ENCODE assay signal across 27 cellular contexts in the genomic region with DNA sequence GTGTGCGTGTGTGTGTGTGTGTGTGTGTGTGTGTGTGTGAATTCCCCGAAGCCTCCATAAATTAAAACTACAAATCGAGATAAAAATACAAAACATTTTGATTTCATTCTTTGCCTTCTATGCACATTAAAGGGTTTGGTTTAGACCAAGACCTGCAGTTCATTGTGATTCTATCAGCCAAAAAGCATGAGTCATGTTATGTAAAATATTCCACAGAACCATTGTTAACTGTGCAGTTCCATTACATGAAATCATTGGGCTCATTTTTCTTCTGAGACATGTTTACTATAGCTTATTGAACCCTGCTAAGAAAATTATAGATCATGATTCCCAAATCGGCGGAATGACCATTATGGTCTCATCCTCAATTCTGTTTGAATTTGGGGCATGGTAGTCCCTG. TPM values are rescaled to one million over a fixed set of nuclear protein-coding genes. Genes with fewer than 3 reads are reported as not detected.
DNase-seq lines count a peak whose midpoint lies in the region; ATAC-seq and TF ChIP-seq lines count a peak whose summit lies in the region.
"Had no signal": no experiment of that assay in that cellular context is flagged by ENCODE, and none has a peak within 500 bp of the region (broad histone marks: within the 10 kb centered on the region; RNA-seq: fewer than 3 reads in every experiment).

No MANE protein-coding gene starts in this region.

- no peak for ATAC-seq in HG03039 (IDR thresholded peaks at IDR 0.05; ENCODE audit: unreplicated experiment)
- ATAC-seq: gastroesophageal sphincter, left lobe of liver had no signal

- no peak for TF ChIP-seq CTCF in astrocyte of the spinal cord (IDR thresholded peaks at IDR 0.05; ENCODE audit: low read depth, low read length)

- H3K4me1 Mint-ChIP-seq in activated naive CD8-positive, alpha-beta T cell treated with anti-CD3 and anti-CD28 coated beads for 36 hours, result no peaks in the 10 kb centered on the region

- no peaks in the 10 kb centered on the region for H3K36me3 Mint-ChIP-seq in activated naive CD8-positive, alpha-beta T cell treated with anti-CD3 and anti-CD28 coated beads for 36 hours

- H3K4me3 ChIP-seq in astrocyte of the spinal cord (ENCODE audit: low read depth, low read length), result no peak overlapping the region
- H3K4me3 ChIP-seq: A549, colonic mucosa, gastroesophageal sphincter, SJSA1, uterus had no signal

- H3K9me3 Mint-ChIP-seq in activated naive CD8-positive, alpha-beta T cell treated with anti-CD3 and anti-CD28 coated beads for 36 hours, result no peaks in the 10 kb centered on the region
- H3K9me3 Mint-ChIP-seq: nephron had no signal

- in situ Hi-C loops in astrocyte of the spinal cord (cut with HindIII; ENCODE audit: low sequenced_read_pairs), result no loop called here

- no peak overlapping the region for H3K27ac Mint-ChIP-seq in activated naive CD8-positive, alpha-beta T cell treated with anti-CD3 and anti-CD28 coated beads for 36 hours
- H3K27ac Mint-ChIP-seq: nephron had no signal

- DNase-seq in AG08395 (ENCODE audit: low spot score) (peak; percentile 48), LHCN-M2 (ENCODE audit: low read depth) (peak; percentile 38), astrocyte of the spinal cord (ENCODE audit: low read depth, low spot score) (peak; percentile 68), fibroblast of peridontal ligament (ENCODE audit: extremely low read depth) (peak; percentile 68), pons (ENCODE audit: low spot score) (no peak)
- no peak for DNase-seq in activated naive CD8-positive, alpha-beta T cell treated with anti-CD3 and anti-CD28 coated beads for 36 hours
- DNase-seq in stimulated activated CD4-positive, alpha-beta T cell treated with anti-CD3 and anti-CD28 coated beads, Interleukin-4, amount 100 ng/mL, for 1 hour, result no peak
- DNase-seq: activated CD8-positive, alpha-beta memory T cell treated with anti-CD3 and anti-CD28 coated beads, Interleukin-2, amount 50 U/mL, for 48 hours; activated gamma-delta T cell treated with Interleukin-2 at 50 U/mL for 16 hours; amygdala; colonic mucosa; DMS153; Kasumi-1; midbrain; NCI-H1417; NCI-H2171; NCI-H82; OCI-M1; stimulated activated CD4-positive, alpha-beta T cell treated with anti-CD3 and anti-CD28 coated beads, Interleukin-12 subunit alpha, Interleukin-12 subunit beta, amount 100 ng/mL, for 4 hours; T-helper 2 cell; uterus had no signal

- H3K4me3 Mint-ChIP-seq in activated naive CD8-positive, alpha-beta T cell treated with anti-CD3 and anti-CD28 coated beads for 36 hours, result no peak overlapping the region
- H3K4me3 Mint-ChIP-seq: nephron had no signal

- no peaks in the 10 kb centered on the region for H3K27me3 Mint-ChIP-seq in activated naive CD8-positive, alpha-beta T cell treated with anti-CD3 and anti-CD28 coated beads for 36 hours

RNA-seq across cellular contexts. Expression of gene CAVIN4, which starts 11.7 kb away (rescaled TPM):
- total RNA-seq in LHCN-M2 (2014; rRNA removed), result 2.2 and 5.2 TPM in 2 replicates
- polyA plus RNA-seq in LHCN-M2 (2012), result 10.8 TPM
- under 1 TPM in 1 of 2 experiments, not detected in 1; 0.10 TPM for total RNA-seq in activated naive CD8-positive, alpha-beta T cell treated with anti-CD3 and anti-CD28 coated beads for 36 hours

Comparison
In these comparisons a context has a peak if more than half of its experiments do, and no peak if none do; other contexts are left out.
1. DNase-seq: peak in AG08395 (single experiment), LHCN-M2 (single experiment), astrocyte of the spinal cord (single experiment) and fibroblast of peridontal ligament (single experiment); none in activated naive CD8-positive, alpha-beta T cell treated with anti-CD3 and anti-CD28 coated beads for 36 hours (single experiment), pons (single experiment) and stimulated activated CD4-positive, alpha-beta T cell treated with anti-CD3 and anti-CD28 coated beads, Interleukin-4, amount 100 ng/mL, for 1 hour (single experiment).